1 cellular context compared by ENCODE assay signal in genomic region chr3:48467110-48467454, GRCh38.
TF ChIP-seq lines count a peak whose summit lies in the region.

No MANE protein-coding gene starts in this region.

TF ChIP-seq in GM12878, 131 proteins besides CTCF, POLR2A, EP300 and RAD21:
- TF ChIP-seq, protein P1, sequence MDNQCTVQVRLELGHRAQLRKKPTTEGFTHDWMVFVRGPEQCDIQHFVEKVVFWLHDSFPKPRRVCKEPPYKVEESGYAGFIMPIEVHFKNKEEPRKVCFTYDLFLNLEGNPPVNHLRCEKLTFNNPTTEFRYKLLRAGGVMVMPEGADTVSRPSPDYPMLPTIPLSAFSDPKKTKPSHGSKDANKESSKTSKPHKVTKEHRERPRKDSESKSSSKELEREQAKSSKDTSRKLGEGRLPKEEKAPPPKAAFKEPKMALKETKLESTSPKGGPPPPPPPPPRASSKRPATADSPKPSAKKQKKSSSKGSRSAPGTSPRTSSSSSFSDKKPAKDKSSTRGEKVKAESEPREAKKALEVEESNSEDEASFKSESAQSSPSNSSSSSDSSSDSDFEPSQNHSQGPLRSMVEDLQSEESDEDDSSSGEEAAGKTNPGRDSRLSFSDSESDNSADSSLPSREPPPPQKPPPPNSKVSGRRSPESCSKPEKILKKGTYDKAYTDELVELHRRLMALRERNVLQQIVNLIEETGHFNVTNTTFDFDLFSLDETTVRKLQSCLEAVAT (IDR thresholded peaks at IDR 0.05), result no peak
- TF ChIP-seq REST (IDR thresholded peaks at IDR 0.05; ENCODE audit: low read depth, low read length) (no peak), IRF3 (IDR thresholded peaks at IDR 0.05) (no peak), NRF1 (conservative IDR thresholded peaks at IDR 0.05; ENCODE audit: low read depth, low read length) (no peak), NBN (IDR thresholded peaks at IDR 0.05) (no peak), RUNX3 (IDR thresholded peaks at IDR 0.05; ENCODE audit: low read length) (no peak; the same call in 1 of the 2 replicates), SIN3A (IDR thresholded peaks at IDR 0.05; ENCODE audit: low read depth, low read length) (no peak), ZNF24 (IDR thresholded peaks at IDR 0.05) (no peak), ZNF274 (IDR thresholded peaks at IDR 0.05; ENCODE audit: insufficient read depth, insufficient read length) (no peak), USF1 (IDR thresholded peaks at IDR 0.05; ENCODE audit: borderline replicate concordance, extremely low read length, insufficient read depth, low read depth, low read length) (no peak), IRF4 (IDR thresholded peaks at IDR 0.05; ENCODE audit: low read depth, low read length) (no peak), MEF2B (IDR thresholded peaks at IDR 0.05; ENCODE audit: partially characterized antibody, poor library complexity, severe bottlenecking) (no peak), MYB (IDR thresholded peaks at IDR 0.05; ENCODE audit: borderline replicate concordance, low read depth, low read length) (no peak), CBX5 (IDR thresholded peaks at IDR 0.05; ENCODE audit: low read depth) (no peak), SP1 (IDR thresholded peaks at IDR 0.05; ENCODE audit: low read depth, low read length) (no peak), SIX5 (IDR thresholded peaks at IDR 0.05; ENCODE audit: low read depth, low read length, severe bottlenecking) (no peak), MYC (IDR thresholded peaks at IDR 0.05; ENCODE audit: insufficient read depth, insufficient read length, insufficient replicate concordance, low read length, severe bottlenecking) (no peak)
